ENCODE assay signal across 1 cellular context in genomic region chr20:36875702-36876472, GRCh38.
A peak's percentile ranks its signal among the peaks of the same experiment; 100 is the strongest.
TF ChIP-seq lines count a peak whose summit lies in the region.

TSS of gene TLDC2 (plus strand) at chr20:36876138. CDS start at chr20:36876175, 37 bp downstream.

TF ChIP-seq in HepG2, 621 proteins besides CTCF, POLR2A, EP300 and RAD21 (continued from another document and continues in another):
- TF ChIP-seq ZNF652 (CRISPR knock-in tag; IDR thresholded peaks at IDR 0.05; ENCODE audit: borderline replicate concordance, low read depth) (no peak), CREBL2 (CRISPR knock-in tag; IDR thresholded peaks at IDR 0.05; ENCODE audit: borderline replicate concordance) (no peak), FOSL1 (CRISPR knock-in tag; IDR thresholded peaks at IDR 0.05; ENCODE audit: borderline replicate concordance) (no peak), ZNF484 (CRISPR knock-in tag; IDR thresholded peaks at IDR 0.05; ENCODE audit: borderline replicate concordance, low read depth) (no peak), BCLAF1 (IDR thresholded peaks at IDR 0.05) (no peak), ZNF569 (CRISPR knock-in tag; IDR thresholded peaks at IDR 0.05; ENCODE audit: borderline replicate concordance) (no peak), SIN3A (IDR thresholded peaks at IDR 0.05; ENCODE audit: borderline replicate concordance, low read depth, low read length) (no peak), ZNF879 (CRISPR knock-in tag; IDR thresholded peaks at IDR 0.05) (no peak), RARA (CRISPR knock-in tag; IDR thresholded peaks at IDR 0.05) (peak; percentile 4; the same call in 1 of the 2 replicates), IRF9 (CRISPR knock-in tag; IDR thresholded peaks at IDR 0.05; ENCODE audit: borderline replicate concordance) (peak; percentile 91; the same call in 1 of the 2 replicates), ONECUT2 (CRISPR knock-in tag; IDR thresholded peaks at IDR 0.05) (no peak), CEBPG (CRISPR knock-in tag; IDR thresholded peaks at IDR 0.05) (no peak), IKZF4 (CRISPR knock-in tag; IDR thresholded peaks at IDR 0.05; ENCODE audit: borderline replicate concordance, low read depth, not compliant biosample characterization) (no peak), HMGXB3 (CRISPR knock-in tag; IDR thresholded peaks at IDR 0.05; ENCODE audit: borderline replicate concordance) (no peak), STAT5B (CRISPR knock-in tag; IDR thresholded peaks at IDR 0.05) (no peak), ZNF367 (CRISPR knock-in tag; IDR thresholded peaks at IDR 0.05; ENCODE audit: borderline replicate concordance) (no peak), ZNF121 (CRISPR knock-in tag; IDR thresholded peaks at IDR 0.05) (no peak), TGIF2 (CRISPR knock-in tag; IDR thresholded peaks at IDR 0.05) (0 out of 2 replicates have a peak, but pooled peaks have one; percentile 13), ARNTL (CRISPR knock-in tag; IDR thresholded peaks at IDR 0.05) (no peak), MYNN (CRISPR knock-in tag; IDR thresholded peaks at IDR 0.05; ENCODE audit: low read depth) (no peak), ZNF333 (CRISPR knock-in tag; IDR thresholded peaks at IDR 0.05; ENCODE audit: borderline replicate concordance) (no peak), JUNB (CRISPR knock-in tag; IDR thresholded peaks at IDR 0.05; ENCODE audit: borderline replicate concordance) (no peak), ZNF232 (CRISPR knock-in tag; IDR thresholded peaks at IDR 0.05; ENCODE audit: borderline replicate concordance) (peak; percentile 63; the same call in 1 of the 2 replicates), ZNF619 (CRISPR knock-in tag; IDR thresholded peaks at IDR 0.05) (peak; percentile 85), SAP130 (CRISPR knock-in tag; IDR thresholded peaks at IDR 0.05; ENCODE audit: low read depth) (peak; percentile 91), SKI (IDR thresholded peaks at IDR 0.05; ENCODE audit: partially characterized antibody) (no peak), ZNF567 (CRISPR knock-in tag; IDR thresholded peaks at IDR 0.05; ENCODE audit: borderline replicate concordance) (0 out of 2 replicates have a peak, but pooled peaks have one; percentile 78), ZNF18 (CRISPR knock-in tag; IDR thresholded peaks at IDR 0.05; ENCODE audit: insufficient replicate concordance) (no peak), GABPA (IDR thresholded peaks at IDR 0.05; ENCODE audit: low read depth, low read length) (no peak), GABPA (CRISPR knock-in tag; IDR thresholded peaks at IDR 0.05; ENCODE audit: low read depth) (no peak), SP1 (IDR thresholded peaks at IDR 0.05) (no peak), SP1 (CRISPR knock-in tag; IDR thresholded peaks at IDR 0.05) (no peak; the same call in 1 of the 2 replicates)
- TF ChIP-seq, protein P1, sequence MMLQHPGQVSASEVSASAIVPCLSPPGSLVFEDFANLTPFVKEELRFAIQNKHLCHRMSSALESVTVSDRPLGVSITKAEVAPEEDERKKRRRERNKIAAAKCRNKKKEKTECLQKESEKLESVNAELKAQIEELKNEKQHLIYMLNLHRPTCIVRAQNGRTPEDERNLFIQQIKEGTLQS (CRISPR knock-in tag; IDR thresholded peaks at IDR 0.05), result no peak
- TF ChIP-seq, protein P2, sequence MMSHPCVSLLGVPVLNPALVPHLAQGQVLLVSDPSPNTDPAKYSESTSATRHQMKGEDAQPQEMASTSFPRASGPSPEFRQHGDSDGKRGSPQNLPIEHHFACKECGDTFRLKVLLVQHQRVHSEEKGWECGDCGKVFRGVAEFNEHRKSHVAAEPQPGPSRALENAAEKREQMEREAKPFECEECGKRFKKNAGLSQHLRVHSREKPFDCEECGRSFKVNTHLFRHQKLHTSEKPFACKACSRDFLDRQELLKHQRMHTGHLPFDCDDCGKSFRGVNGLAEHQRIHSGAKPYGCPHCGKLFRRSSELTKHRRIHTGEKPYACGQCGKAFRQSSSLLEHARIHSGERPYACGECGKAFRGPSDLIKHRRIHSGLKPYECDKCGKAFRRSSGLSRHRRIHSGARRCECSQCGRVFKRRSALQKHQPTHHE (CRISPR knock-in tag; IDR thresholded peaks at IDR 0.05; ENCODE audit: borderline replicate concordance), result no peak; the same call in 1 of the 2 replicates
- TF ChIP-seq, protein P3, sequence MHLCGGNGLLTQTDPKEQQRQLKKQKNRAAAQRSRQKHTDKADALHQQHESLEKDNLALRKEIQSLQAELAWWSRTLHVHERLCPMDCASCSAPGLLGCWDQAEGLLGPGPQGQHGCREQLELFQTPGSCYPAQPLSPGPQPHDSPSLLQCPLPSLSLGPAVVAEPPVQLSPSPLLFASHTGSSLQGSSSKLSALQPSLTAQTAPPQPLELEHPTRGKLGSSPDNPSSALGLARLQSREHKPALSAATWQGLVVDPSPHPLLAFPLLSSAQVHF (CRISPR knock-in tag; IDR thresholded peaks at IDR 0.05), result no peak
- TF ChIP-seq, protein P4, sequence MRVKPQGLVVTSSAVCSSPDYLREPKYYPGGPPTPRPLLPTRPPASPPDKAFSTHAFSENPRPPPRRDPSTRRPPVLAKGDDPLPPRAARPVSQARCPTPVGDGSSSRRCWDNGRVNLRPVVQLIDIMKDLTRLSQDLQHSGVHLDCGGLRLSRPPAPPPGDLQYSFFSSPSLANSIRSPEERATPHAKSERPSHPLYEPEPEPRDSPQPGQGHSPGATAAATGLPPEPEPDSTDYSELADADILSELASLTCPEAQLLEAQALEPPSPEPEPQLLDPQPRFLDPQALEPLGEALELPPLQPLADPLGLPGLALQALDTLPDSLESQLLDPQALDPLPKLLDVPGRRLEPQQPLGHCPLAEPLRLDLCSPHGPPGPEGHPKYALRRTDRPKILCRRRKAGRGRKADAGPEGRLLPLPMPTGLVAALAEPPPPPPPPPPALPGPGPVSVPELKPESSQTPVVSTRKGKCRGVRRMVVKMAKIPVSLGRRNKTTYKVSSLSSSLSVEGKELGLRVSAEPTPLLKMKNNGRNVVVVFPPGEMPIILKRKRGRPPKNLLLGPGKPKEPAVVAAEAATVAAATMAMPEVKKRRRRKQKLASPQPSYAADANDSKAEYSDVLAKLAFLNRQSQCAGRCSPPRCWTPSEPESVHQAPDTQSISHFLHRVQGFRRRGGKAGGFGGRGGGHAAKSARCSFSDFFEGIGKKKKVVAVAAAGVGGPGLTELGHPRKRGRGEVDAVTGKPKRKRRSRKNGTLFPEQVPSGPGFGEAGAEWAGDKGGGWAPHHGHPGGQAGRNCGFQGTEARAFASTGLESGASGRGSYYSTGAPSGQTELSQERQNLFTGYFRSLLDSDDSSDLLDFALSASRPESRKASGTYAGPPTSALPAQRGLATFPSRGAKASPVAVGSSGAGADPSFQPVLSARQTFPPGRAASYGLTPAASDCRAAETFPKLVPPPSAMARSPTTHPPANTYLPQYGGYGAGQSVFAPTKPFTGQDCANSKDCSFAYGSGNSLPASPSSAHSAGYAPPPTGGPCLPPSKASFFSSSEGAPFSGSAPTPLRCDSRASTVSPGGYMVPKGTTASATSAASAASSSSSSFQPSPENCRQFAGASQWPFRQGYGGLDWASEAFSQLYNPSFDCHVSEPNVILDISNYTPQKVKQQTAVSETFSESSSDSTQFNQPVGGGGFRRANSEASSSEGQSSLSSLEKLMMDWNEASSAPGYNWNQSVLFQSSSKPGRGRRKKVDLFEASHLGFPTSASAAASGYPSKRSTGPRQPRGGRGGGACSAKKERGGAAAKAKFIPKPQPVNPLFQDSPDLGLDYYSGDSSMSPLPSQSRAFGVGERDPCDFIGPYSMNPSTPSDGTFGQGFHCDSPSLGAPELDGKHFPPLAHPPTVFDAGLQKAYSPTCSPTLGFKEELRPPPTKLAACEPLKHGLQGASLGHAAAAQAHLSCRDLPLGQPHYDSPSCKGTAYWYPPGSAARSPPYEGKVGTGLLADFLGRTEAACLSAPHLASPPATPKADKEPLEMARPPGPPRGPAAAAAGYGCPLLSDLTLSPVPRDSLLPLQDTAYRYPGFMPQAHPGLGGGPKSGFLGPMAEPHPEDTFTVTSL (CRISPR knock-in tag; IDR thresholded peaks at IDR 0.05; ENCODE audit: borderline replicate concordance), result no peak
- TF ChIP-seq, protein P5, sequence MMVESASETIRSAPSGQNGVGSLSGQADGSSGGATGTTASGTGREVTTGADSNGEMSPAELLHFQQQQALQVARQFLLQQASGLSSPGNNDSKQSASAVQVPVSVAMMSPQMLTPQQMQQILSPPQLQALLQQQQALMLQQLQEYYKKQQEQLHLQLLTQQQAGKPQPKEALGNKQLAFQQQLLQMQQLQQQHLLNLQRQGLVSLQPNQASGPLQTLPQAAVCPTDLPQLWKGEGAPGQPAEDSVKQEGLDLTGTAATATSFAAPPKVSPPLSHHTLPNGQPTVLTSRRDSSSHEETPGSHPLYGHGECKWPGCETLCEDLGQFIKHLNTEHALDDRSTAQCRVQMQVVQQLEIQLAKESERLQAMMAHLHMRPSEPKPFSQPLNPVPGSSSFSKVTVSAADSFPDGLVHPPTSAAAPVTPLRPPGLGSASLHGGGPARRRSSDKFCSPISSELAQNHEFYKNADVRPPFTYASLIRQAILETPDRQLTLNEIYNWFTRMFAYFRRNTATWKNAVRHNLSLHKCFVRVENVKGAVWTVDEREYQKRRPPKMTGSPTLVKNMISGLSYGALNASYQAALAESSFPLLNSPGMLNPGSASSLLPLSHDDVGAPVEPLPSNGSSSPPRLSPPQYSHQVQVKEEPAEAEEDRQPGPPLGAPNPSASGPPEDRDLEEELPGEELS (CRISPR knock-in tag; IDR thresholded peaks at IDR 0.05), result no peak; the same call in 1 of the 2 replicates
